ENCODE assay signal across 18 cellular contexts in genomic region chr3:45185461-45185860, GRCh38. TPM values are rescaled to one million over a fixed set of nuclear protein-coding genes. Genes with fewer than 3 reads are reported as not detected.
A peak's percentile ranks its signal among the peaks of the same experiment; 100 is the strongest.
DNase-seq lines count a peak whose midpoint lies in the region; ATAC-seq and TF ChIP-seq lines count a peak whose summit lies in the region.
"Had no signal": no experiment of that assay in that cellular context is flagged by ENCODE, and none has a peak within 500 bp of the region (broad histone marks: within the 10 kb centered on the region; RNA-seq: fewer than 3 reads in every experiment).

No MANE protein-coding gene starts in this region.

- H4K20me1 ChIP-seq in IMR-90 (ENCODE audit: insufficient read depth, low read length) = no peaks in the 10 kb centered on the region
- H4K20me1 ChIP-seq: BLaER1 had no signal

- H3K9me3 ChIP-seq in IMR-90 (ENCODE audit: control insufficient read depth, insufficient read depth, low read length) = no peaks in the 10 kb centered on the region
- H3K9me3 ChIP-seq in T-helper 17 cell (ENCODE audit: control insufficient read depth, low read length, poor library complexity, severe bottlenecking) = no peaks in the 10 kb centered on the region
- H3K9me3 ChIP-seq: A549, BLaER1 had no signal

- no peak overlapping the region for H2AK9ac ChIP-seq in IMR-90 (replicated peaks; ENCODE audit: low read depth, low read length, poor library complexity)

- no peak overlapping the region for H3K4me3 ChIP-seq in IMR-90 (ENCODE audit: insufficient read depth, low read depth, low read length)
- H3K4me3 ChIP-seq: A549, BLaER1, GM23338 had no signal

- no peak overlapping the region for H3K4me2 ChIP-seq in IMR-90 (ENCODE audit: low read depth, low read length)
- H3K4me2 ChIP-seq: A549, BLaER1, GM23338 had no signal

- no peak overlapping the region for H3K56ac ChIP-seq in IMR-90 (ENCODE audit: extremely low read depth, insufficient read depth, low read length)

- in situ Hi-C loops in IMR-90 (cut with MboI; ENCODE audit: low sequenced_read_pairs) = no loop called here

- no peaks in the 10 kb centered on the region for H3K79me1 ChIP-seq in IMR-90 (ENCODE audit: low read depth in 1 of 2, low read length in 2 of 2)

- TF ChIP-seq RAD21 in IMR-90 (IDR thresholded peaks at IDR 0.05; ENCODE audit: low read length) = no peak

- no TSS peak for BruUV-seq in IMR-90 (replicated peaks; lab: Mats Ljungman, UMichigan)

- H3K27me3 Mint-ChIP-seq in activated CD4-positive, alpha-beta memory T cell treated with anti-CD3 and anti-CD28 coated beads for 36 hours = peaks cover 10% of the 10 kb centered on the region
- H3K27me3 Mint-ChIP-seq in activated CD4-positive, alpha-beta memory T cell treated with anti-CD3 and anti-CD28 coated beads, Interleukin-2, amount 10 ng/mL, durations not matched to agents 7 days and 5 days = peaks cover 12% of the 10 kb centered on the region
- H3K27me3 Mint-ChIP-seq in T-helper 17 cell (peaks cover 27% of the 10 kb centered on the region), nephron (ENCODE audit: low read depth) (peaks cover 6% of the 10 kb centered on the region)

- TF ChIP-seq CTCF in IMR-90 (conservative IDR thresholded peaks at IDR 0.05; ENCODE audit: low read depth, low read length) = no peak
- TF ChIP-seq CTCF in nephron (IDR thresholded peaks at IDR 0.05; ENCODE audit: unreplicated experiment in 3 of 3) = no peak

- peaks cover 13% of the 10 kb centered on the region for H3K9me1 ChIP-seq in IMR-90 (ENCODE audit: insufficient read depth, low read length)

- peak overlapping the region; percentile 24 for H3K4ac ChIP-seq in IMR-90 (ENCODE audit: low read depth, low read length)

- no peak overlapping the region for H3K4me3 Mint-ChIP-seq in activated CD4-positive, alpha-beta memory T cell treated with anti-CD3 and anti-CD28 coated beads for 36 hours
- no peak overlapping the region for H3K4me3 Mint-ChIP-seq in activated CD4-positive, alpha-beta memory T cell treated with anti-CD3 and anti-CD28 coated beads, Interleukin-2, amount 10 ng/mL, durations not matched to agents 7 days and 5 days
- H3K4me3 Mint-ChIP-seq in T-helper 17 cell (no peak overlapping the region), nephron (no peak overlapping the region)
- H3K4me3 Mint-ChIP-seq: CD14-positive monocyte; CD4-positive, alpha-beta memory T cell; GM23338; H9 had no signal

- no peak for TF ChIP-seq POLR2A in IMR-90 (IDR thresholded peaks at IDR 0.05; ENCODE audit: low read depth, low read length)

- no peaks in the 10 kb centered on the region for H3K9me3 Mint-ChIP-seq in activated CD4-positive, alpha-beta memory T cell treated with anti-CD3 and anti-CD28 coated beads for 36 hours
- no peaks in the 10 kb centered on the region for H3K9me3 Mint-ChIP-seq in activated CD4-positive, alpha-beta memory T cell treated with anti-CD3 and anti-CD28 coated beads, Interleukin-2, amount 10 ng/mL, durations not matched to agents 7 days and 5 days
- H3K9me3 Mint-ChIP-seq in nephron = no peaks in the 10 kb centered on the region
- H3K9me3 Mint-ChIP-seq: CD14-positive monocyte; CD4-positive, alpha-beta memory T cell; GM23338; H9 had no signal

- H3K4me1 Mint-ChIP-seq in activated CD4-positive, alpha-beta memory T cell treated with anti-CD3 and anti-CD28 coated beads for 36 hours (ENCODE audit: low read depth) = peaks cover 7% of the 10 kb centered on the region
- H3K4me1 Mint-ChIP-seq in activated CD4-positive, alpha-beta memory T cell treated with anti-CD3 and anti-CD28 coated beads, Interleukin-2, amount 10 ng/mL, durations not matched to agents 7 days and 5 days = peaks cover 26% of the 10 kb centered on the region
- peaks cover 7% of the 10 kb centered on the region for H3K4me1 Mint-ChIP-seq in T-helper 17 cell
- H3K4me1 Mint-ChIP-seq in nephron = peaks cover 62% of the 10 kb centered on the region

- H3K14ac ChIP-seq in IMR-90 (replicated peaks; ENCODE audit: low read depth, low read length) = peak overlapping the region; percentile 13; the same call in 1 of the 2 replicates

- peak overlapping the region; percentile 18 for H3K27ac Mint-ChIP-seq in activated CD4-positive, alpha-beta memory T cell treated with anti-CD3 and anti-CD28 coated beads for 36 hours
- H3K27ac Mint-ChIP-seq in activated CD4-positive, alpha-beta memory T cell treated with anti-CD3 and anti-CD28 coated beads, Interleukin-2, amount 10 ng/mL, durations not matched to agents 7 days and 5 days = no peak overlapping the region
- peak overlapping the region; percentile 37 for H3K27ac Mint-ChIP-seq in T-helper 17 cell
- H3K27ac Mint-ChIP-seq in nephron = peak overlapping the region; percentile 37 to 89 (median 48)
- H3K27ac Mint-ChIP-seq: GM23338, H9 had no signal

- WGBS in IMR-90 (ENCODE audit: extremely low coverage in 2 of 2, insufficient read length in 1 of 2), 2 experiments = 90% methylated on average over 2 of the region's 5 CpGs; no CpG with 5 or more reads in 1 of the 2 experiments

- dilution Hi-C loops in IMR-90 (cut with HindIII; ENCODE audit: low sequenced_read_pairs, unreplicated experiment) = no loop called here

- intact Hi-C loops in activated CD4-positive, alpha-beta memory T cell treated with anti-CD3 and anti-CD28 coated beads for 36 hours (cut with micrococcal nuclease) = no loop called here
- intact Hi-C loops in IMR-90 (cut with micrococcal nuclease) = no loop called here

- peak overlapping the region; percentile 49; the same call in 2 of the 3 replicates for H2BK15ac ChIP-seq in IMR-90 (ENCODE audit: low read depth, low read length)

- H3K18ac ChIP-seq in IMR-90 (ENCODE audit: low read depth, low read length) = peak overlapping the region; percentile 44; the same call in 1 of the 2 replicates

- no peak overlapping the region for H3K27ac ChIP-seq in IMR-90 (ENCODE audit: insufficient read depth, low read length)
- H3K27ac ChIP-seq: 22Rv1, BLaER1 had no signal

- peak overlapping the region; percentile 39 for H2BK120ac ChIP-seq in IMR-90 (ENCODE audit: low read depth, low read length)

- H3K23ac ChIP-seq in IMR-90 (ENCODE audit: low read depth, low read length) = no peak overlapping the region

- H4K91ac ChIP-seq in IMR-90 (ENCODE audit: insufficient read depth, low read depth, low read length) = 0 out of 2 replicates have a peak overlapping the region, but pooled peaks have one; percentile 48

- ATAC-seq in IMR-90 (ENCODE audit: low read depth) (no peak), T-helper 17 cell (no peak)
- ATAC-seq: A549, GM23338 had no signal

- POLR2A ChIA-PET in activated CD4-positive, alpha-beta memory T cell treated with anti-CD3 and anti-CD28 coated beads for 36 hours (lab: Charles Lee) = no interaction called here
- POLR2A ChIA-PET in activated CD4-positive, alpha-beta memory T cell treated with anti-CD3 and anti-CD28 coated beads, Interleukin-2, amount 10 ng/mL, durations not matched to agents 7 days and 5 days (lab: Charles Lee) = interaction anchor here (1.1 kb wide), 1 partner anchor 9 kb away, joined by 3 read pairs; no protein-coding TSS in a partner anchor
- POLR2A ChIA-PET in IMR-90 (lab: Charles Lee; ENCODE audit: unreplicated experiment) = no interaction called here

- peak overlapping the region; percentile 75; the same call in 1 of the 2 replicates for H2AK5ac ChIP-seq in IMR-90 (ENCODE audit: low read depth, low read length)

- CTCF ChIA-PET in activated CD4-positive, alpha-beta memory T cell treated with anti-CD3 and anti-CD28 coated beads for 36 hours (lab: Charles Lee) = interaction anchor here (1.2 kb wide), 1 partner anchor 25 kb away, joined by 3 read pairs; no protein-coding TSS in a partner anchor
- CTCF ChIA-PET in activated CD4-positive, alpha-beta memory T cell treated with anti-CD3 and anti-CD28 coated beads, Interleukin-2, amount 10 ng/mL, durations not matched to agents 7 days and 5 days (lab: Charles Lee) = no interaction called here
- CTCF ChIA-PET in IMR-90 (lab: Yijun Ruan, JAX) = no interaction called here

- no peaks in the 10 kb centered on the region for H3K36me3 Mint-ChIP-seq in activated CD4-positive, alpha-beta memory T cell treated with anti-CD3 and anti-CD28 coated beads for 36 hours
- H3K36me3 Mint-ChIP-seq in activated CD4-positive, alpha-beta memory T cell treated with anti-CD3 and anti-CD28 coated beads, Interleukin-2, amount 10 ng/mL, durations not matched to agents 7 days and 5 days (ENCODE audit: low read depth) = no peaks in the 10 kb centered on the region
- no peaks in the 10 kb centered on the region for H3K36me3 Mint-ChIP-seq in T-helper 17 cell (ENCODE audit: low read depth)
- H3K36me3 Mint-ChIP-seq in nephron (ENCODE audit: low read depth) = no peaks in the 10 kb centered on the region
- H3K36me3 Mint-ChIP-seq: CD14-positive monocyte; CD4-positive, alpha-beta memory T cell had no signal

- peak overlapping the region; percentile 27 for H2BK20ac ChIP-seq in IMR-90 (ENCODE audit: low read depth, low read length)

- no peaks in the 10 kb centered on the region for H3K36me3 ChIP-seq in IMR-90 (ENCODE audit: control insufficient read depth, insufficient read depth, low read length)
- H3K36me3 ChIP-seq: BLaER1 had no signal

- H2AFZ ChIP-seq in IMR-90 (replicated peaks; ENCODE audit: low read length, poor library complexity) = no peak overlapping the region
- H2AFZ ChIP-seq: GM23338 had no signal

- H3K27me3 ChIP-seq in IMR-90 (ENCODE audit: control insufficient read depth, insufficient read depth, low read length) = no peaks in the 10 kb centered on the region
- H3K27me3 ChIP-seq: BLaER1 had no signal

- no peak overlapping the region for H2BK5ac ChIP-seq in IMR-90 (ENCODE audit: low read depth, low read length, poor library complexity, severe bottlenecking)

- peaks cover 10% of the 10 kb centered on the region for H3K4me1 ChIP-seq in IMR-90 (ENCODE audit: control insufficient read depth, insufficient read depth, low read length)

- no peak for DNase-seq in activated CD4-positive, alpha-beta memory T cell treated with anti-CD3 and anti-CD28 coated beads for 36 hours
- no peak for DNase-seq in activated CD4-positive, alpha-beta memory T cell treated with anti-CD3 and anti-CD28 coated beads, Interleukin-2, amount 10 ng/mL, durations not matched to agents 7 days and 5 days
- DNase-seq in IMR-90 = no peak
- no peak for DNase-seq in T-helper 17 cell
- DNase-seq in H4 (ENCODE audit: low spot score) = no peak
- no peak for DNase-seq in DMS79 (lab: John Stamatoyannopoulos, UW)
- DNase-seq in stimulated activated CD8-positive, alpha-beta memory T cell treated with anti-CD3 and anti-CD28 coated beads, Interleukin-4, amount 100 ng/mL, for 48 hours = no peak
- DNase-seq: CD4-positive, alpha-beta memory T cell; DMS153; DMS79 treated with DMSO at 0.1 percent for 48 hours; GF-D8; H9 had no signal

- 0 out of 2 replicates have a peak overlapping the region, but pooled peaks have one; percentile 19 for H4K5ac ChIP-seq in IMR-90 (ENCODE audit: low read depth, low read length)

- H3K9ac ChIP-seq in IMR-90 (ENCODE audit: low read depth, low read length) = no peak overlapping the region
- H3K9ac ChIP-seq: BLaER1 had no signal

- H4K8ac ChIP-seq in IMR-90 (ENCODE audit: low read depth in 2 of 2, low read length in 2 of 2) = peak overlapping the region in 1 of 2 experiments; percentile 39; a peak in 1 of 4 replicates

RNA-seq across cellular contexts. Expression of gene CDCP1, which starts 39.3 kb away (rescaled TPM):
- under 1 TPM; 0.48 to 0.53 TPM for total RNA-seq in activated CD4-positive, alpha-beta memory T cell treated with anti-CD3 and anti-CD28 coated beads for 36 hours
- total RNA-seq in activated CD4-positive, alpha-beta memory T cell treated with anti-CD3 and anti-CD28 coated beads, Interleukin-2, amount 10 ng/mL, durations not matched to agents 7 days and 5 days = 1 to 10 TPM; 1.9 to 2.2 TPM
- total RNA-seq in IMR-90 (2012; rRNA removed) (2.5 TPM in 2 replicates), T-helper 17 cell (under 1 TPM; 0.31 to 0.32 TPM)
- polyA plus RNA-seq in IMR-90 (2012; rRNA removed) = 3.1 and 3.8 TPM in 2 replicates
- 1.6 and 3.5 TPM in 2 replicates for polyA plus RNA-seq in IMR-90 (2012; cell fraction: cytosol; rRNA removed)
- 1.5 and 3.9 TPM in 2 replicates for polyA plus RNA-seq in IMR-90 (2012; cell fraction: nucleus; rRNA removed; ENCODE audit: low replicate concordance)
- 0.12 and 0.31 TPM in 2 replicates for total RNA-seq in H4 (2014; rRNA removed; shearing (Covaris generic))

RNA-seq across cellular contexts. Expression of gene TMEM158, which starts 40.6 kb away (rescaled TPM):
- not detected for total RNA-seq in activated CD4-positive, alpha-beta memory T cell treated with anti-CD3 and anti-CD28 coated beads for 36 hours
- not detected for total RNA-seq in activated CD4-positive, alpha-beta memory T cell treated with anti-CD3 and anti-CD28 coated beads, Interleukin-2, amount 10 ng/mL, durations not matched to agents 7 days and 5 days
- total RNA-seq in IMR-90 (2012; rRNA removed) (1.6 and 3.3 TPM in 2 replicates), T-helper 17 cell (1 to 10 TPM in 1 of 2 donors, under 1 TPM in 1; 0.25 to 6.5 TPM)
- polyA plus RNA-seq in IMR-90 (2012; rRNA removed) = 16.4 and 23.3 TPM in 2 replicates
- polyA plus RNA-seq in IMR-90 (2012; cell fraction: cytosol; rRNA removed) = 45.4 and 87.2 TPM in 2 replicates
- 28.4 and 28.8 TPM in 2 replicates for polyA plus RNA-seq in IMR-90 (2012; cell fraction: nucleus; rRNA removed; ENCODE audit: low replicate concordance)
- total RNA-seq in H4 (2014; rRNA removed; shearing (Covaris generic)) = 8.3 and 9.2 TPM in 2 replicates
- total RNA-seq: CD4-positive, alpha-beta memory T cell had no signal
- polyA plus RNA-seq: CD4-positive, alpha-beta memory T cell had no signal
